ENCODE assay signal across 8 cellular contexts in the genomic region with DNA sequence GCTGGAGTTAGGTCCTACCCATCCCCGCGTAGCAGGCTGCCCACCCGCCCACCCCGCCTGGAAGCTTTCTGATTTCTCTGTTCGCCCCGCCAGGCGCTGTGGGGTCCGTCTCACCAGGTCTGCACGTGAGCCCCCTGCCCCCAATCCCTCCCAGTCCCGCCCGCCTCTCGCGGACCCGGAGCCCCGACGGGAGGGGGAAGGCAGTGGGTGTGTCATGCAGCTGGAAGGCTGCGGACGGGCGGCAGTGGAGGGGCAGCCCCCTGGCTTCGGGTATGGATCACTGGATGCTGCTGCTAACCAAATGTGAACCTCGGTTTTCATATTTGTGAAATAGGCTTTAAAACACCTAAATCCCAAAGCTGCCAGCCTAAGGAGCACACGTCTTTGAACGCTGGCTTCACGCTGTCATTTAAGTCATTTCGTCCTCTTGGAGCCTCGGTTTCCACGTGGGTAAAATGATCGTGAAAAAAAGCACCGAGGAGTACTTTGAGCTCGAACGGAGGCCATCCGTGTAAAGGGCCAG. TPM values are rescaled to one million over a fixed set of nuclear protein-coding genes. Genes with fewer than 3 reads are reported as not detected.
A peak's percentile ranks its signal among the peaks of the same experiment; 100 is the strongest.
DNase-seq lines count a peak whose midpoint lies in the region; ATAC-seq and TF ChIP-seq lines count a peak whose summit lies in the region.

No MANE protein-coding gene starts in this region.

- ATAC-seq in GM19395 (IDR thresholded peaks at IDR 0.05; ENCODE audit: unreplicated experiment) (no peak), HG03139 (IDR thresholded peaks at IDR 0.05; ENCODE audit: unreplicated experiment) (no peak), foreskin keratinocyte (no peak)

- H3K4me3 ChIP-seq in effector memory CD4-positive, alpha-beta T cell (ENCODE audit: insufficient read depth, low read depth, low read length, poor library complexity, severe bottlenecking): peak overlapping the region; percentile 82
- peak overlapping the region; percentile 46 for H3K4me3 ChIP-seq in osteoblast (ENCODE audit: insufficient read depth, low read length)

- DNase-seq in D341Med (ENCODE audit: low spot score): peak; percentile 58
- DNase-seq in NK-92 (lab: John Stamatoyannopoulos, UW; ENCODE audit: unreplicated experiment): peak; percentile 19
- DNase-seq in effector memory CD4-positive, alpha-beta T cell: no peak
- DNase-seq in osteoblast (ENCODE audit: insufficient read length, low spot score, missing footprints): peak; percentile 73
- no peak for DNase-seq in foreskin keratinocyte
- DNase-seq in GM19238 (ENCODE audit: insufficient read length, low spot score): no peak

- H3K4me2 ChIP-seq in osteoblast (ENCODE audit: insufficient read depth, low read length): peak overlapping the region; percentile 77

- no peaks in the 10 kb centered on the region for H4K20me1 ChIP-seq in osteoblast (ENCODE audit: insufficient read depth, low read length)

- H3K27me3 ChIP-seq in effector memory CD4-positive, alpha-beta T cell (replicated peaks; ENCODE audit: control insufficient read depth, insufficient read depth, low read length, poor library complexity, severe bottlenecking): no peaks in the 10 kb centered on the region
- peaks cover 55% of the 10 kb centered on the region for H3K27me3 ChIP-seq in osteoblast (ENCODE audit: insufficient read depth, low read length)
- H3K27me3 ChIP-seq in foreskin keratinocyte: peaks cover 14% of the 10 kb centered on the region

- H3K79me2 ChIP-seq in osteoblast (ENCODE audit: insufficient read depth, low read length): no peaks in the 10 kb centered on the region

- H3K27ac ChIP-seq in effector memory CD4-positive, alpha-beta T cell (ENCODE audit: insufficient read depth, low read length, poor library complexity, severe bottlenecking): no peak overlapping the region
- no peak overlapping the region for H3K27ac ChIP-seq in osteoblast (ENCODE audit: low read depth, low read length)
- H3K27ac ChIP-seq in foreskin keratinocyte: no peak overlapping the region

- no peaks in the 10 kb centered on the region for H3K9me3 ChIP-seq in effector memory CD4-positive, alpha-beta T cell (ENCODE audit: control insufficient read depth, low read length)
- H3K9me3 ChIP-seq in osteoblast (ENCODE audit: low read depth, low read length): no peaks in the 10 kb centered on the region

- peaks cover 8% of the 10 kb centered on the region for H3K4me1 ChIP-seq in effector memory CD4-positive, alpha-beta T cell (ENCODE audit: control insufficient read depth, insufficient read depth, low read length, poor library complexity, severe bottlenecking)
- H3K4me1 ChIP-seq in osteoblast (ENCODE audit: insufficient read depth, low read length) (peaks cover 4% of the 10 kb centered on the region), foreskin keratinocyte (no peaks in the 10 kb centered on the region)

- H3K36me3 ChIP-seq in effector memory CD4-positive, alpha-beta T cell (ENCODE audit: control insufficient read depth, insufficient read depth, low read length): no peaks in the 10 kb centered on the region
- H3K36me3 ChIP-seq in osteoblast (ENCODE audit: insufficient read depth, low read length): no peaks in the 10 kb centered on the region

- H2AFZ ChIP-seq in osteoblast (ENCODE audit: low read length): peak overlapping the region; percentile 56

- TF ChIP-seq CTCF in osteoblast (IDR thresholded peaks at IDR 0.05; ENCODE audit: extremely low read depth, low read depth, low read length) (no peak), foreskin keratinocyte (conservative IDR thresholded peaks at IDR 0.05) (no peak)

RNA-seq across cellular contexts. Expression of a gene that starts 0.6 kb away (rescaled TPM):
- not detected in 2 replicates for total RNA-seq in osteoblast
- total RNA-seq in foreskin keratinocyte: 7.4 and 11.8 TPM in 2 replicates
- polyA plus RNA-seq in foreskin keratinocyte: 7.1 and 12.8 TPM in 2 replicates

RNA-seq across cellular contexts. Expression of a gene that starts 20.8 kb away (rescaled TPM):
- total RNA-seq in osteoblast: 15.9 and 20.0 TPM in 2 replicates
- total RNA-seq in foreskin keratinocyte: 1.8 and 2.3 TPM in 2 replicates
- 1.5 and 2.7 TPM in 2 replicates for polyA plus RNA-seq in foreskin keratinocyte

RNA-seq across cellular contexts. Expression of a gene that starts 33.2 kb away (rescaled TPM):
- total RNA-seq in osteoblast (12.7 and 21.4 TPM in 2 replicates), foreskin keratinocyte (15.9 and 16.7 TPM in 2 replicates)
- 19.3 and 24.5 TPM in 2 replicates for polyA plus RNA-seq in foreskin keratinocyte

RNA-seq across cellular contexts. Expression of a gene that starts 41.4 kb away (rescaled TPM):
- total RNA-seq in osteoblast (274 and 297 TPM in 2 replicates), foreskin keratinocyte (364 and 470 TPM in 2 replicates)
- polyA plus RNA-seq in foreskin keratinocyte: 560 and 763 TPM in 2 replicates

Comparison
In these comparisons a context has a peak if more than half of its experiments do, and no peak if none do; other contexts are left out.
1. DNase-seq: peak in D341Med (single experiment), NK-92 (single experiment) and osteoblast (single experiment); none in effector memory CD4-positive, alpha-beta T cell (0 of 3), foreskin keratinocyte (0 of 2) and GM19238 (single experiment).